Comparison of ENCODE assay signal across 1 cellular context in the genomic region with DNA sequence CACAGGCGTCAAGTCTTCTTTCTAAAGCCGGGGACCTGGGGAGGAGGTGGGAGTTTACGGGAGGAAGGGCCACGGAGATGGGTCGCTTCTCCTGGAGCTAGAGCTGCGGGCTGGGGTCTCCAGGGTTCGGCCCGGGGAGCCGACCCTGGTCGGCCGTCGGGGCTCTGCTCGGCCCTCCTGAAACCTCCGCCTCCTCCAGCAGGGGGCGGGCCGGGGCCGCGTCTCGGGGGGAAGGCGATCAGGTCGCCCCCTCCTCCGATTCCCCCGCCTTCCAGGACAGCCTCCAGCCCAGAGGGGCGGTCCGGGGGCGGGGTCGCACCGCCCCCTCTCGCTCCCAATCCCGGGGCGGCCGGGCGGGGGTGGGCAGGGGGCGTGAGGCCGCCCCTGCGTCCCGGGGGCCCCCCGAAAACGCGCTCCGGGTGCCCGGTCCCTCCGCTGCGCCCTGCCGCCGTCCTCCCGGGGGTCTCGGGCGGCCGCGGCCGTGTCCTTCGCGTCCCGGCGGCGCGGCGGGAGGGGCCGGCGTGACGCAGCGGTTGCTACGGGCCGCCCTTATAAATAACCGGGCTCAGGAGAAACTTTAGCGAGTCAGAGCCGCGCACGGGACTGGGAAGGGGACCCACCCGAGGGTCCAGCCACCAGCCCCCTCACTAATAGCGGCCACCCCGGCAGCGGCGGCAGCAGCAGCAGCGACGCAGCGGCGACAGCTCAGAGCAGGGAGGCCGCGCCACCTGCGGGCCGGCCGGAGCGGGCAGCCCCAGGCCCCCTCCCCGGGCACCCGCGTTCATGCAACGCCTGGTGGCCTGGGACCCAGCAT.
TF ChIP-seq lines count a peak whose summit lies in the region.

A gene (plus strand): TSS at position 580 of the 814 bp plus-strand sequence. CDS start 204 bp downstream, at position 784.

TF ChIP-seq in K562, 482 proteins besides CTCF, POLR2A, EP300 and RAD21 (continued from another document and continues in another):
- TF ChIP-seq, protein P1, sequence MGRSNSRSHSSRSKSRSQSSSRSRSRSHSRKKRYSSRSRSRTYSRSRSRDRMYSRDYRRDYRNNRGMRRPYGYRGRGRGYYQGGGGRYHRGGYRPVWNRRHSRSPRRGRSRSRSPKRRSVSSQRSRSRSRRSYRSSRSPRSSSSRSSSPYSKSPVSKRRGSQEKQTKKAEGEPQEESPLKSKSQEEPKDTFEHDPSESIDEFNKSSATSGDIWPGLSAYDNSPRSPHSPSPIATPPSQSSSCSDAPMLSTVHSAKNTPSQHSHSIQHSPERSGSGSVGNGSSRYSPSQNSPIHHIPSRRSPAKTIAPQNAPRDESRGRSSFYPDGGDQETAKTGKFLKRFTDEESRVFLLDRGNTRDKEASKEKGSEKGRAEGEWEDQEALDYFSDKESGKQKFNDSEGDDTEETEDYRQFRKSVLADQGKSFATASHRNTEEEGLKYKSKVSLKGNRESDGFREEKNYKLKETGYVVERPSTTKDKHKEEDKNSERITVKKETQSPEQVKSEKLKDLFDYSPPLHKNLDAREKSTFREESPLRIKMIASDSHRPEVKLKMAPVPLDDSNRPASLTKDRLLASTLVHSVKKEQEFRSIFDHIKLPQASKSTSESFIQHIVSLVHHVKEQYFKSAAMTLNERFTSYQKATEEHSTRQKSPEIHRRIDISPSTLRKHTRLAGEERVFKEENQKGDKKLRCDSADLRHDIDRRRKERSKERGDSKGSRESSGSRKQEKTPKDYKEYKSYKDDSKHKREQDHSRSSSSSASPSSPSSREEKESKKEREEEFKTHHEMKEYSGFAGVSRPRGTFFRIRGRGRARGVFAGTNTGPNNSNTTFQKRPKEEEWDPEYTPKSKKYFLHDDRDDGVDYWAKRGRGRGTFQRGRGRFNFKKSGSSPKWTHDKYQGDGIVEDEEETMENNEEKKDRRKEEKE (IDR thresholded peaks at IDR 0.05; ENCODE audit: borderline replicate concordance in 1 of 2, control insufficient read depth in 1 of 2, low read depth in 2 of 2, low read length in 1 of 2), result no peak
- TF ChIP-seq TSC22D4 (tag; IDR thresholded peaks at IDR 0.05) (no peak), SREBF2 (CRISPR knock-in tag; IDR thresholded peaks at IDR 0.05) (no peak), GTF2E2 (tag; IDR thresholded peaks at IDR 0.05) (peak; percentile 55; the same call in 1 of the 2 replicates), KLF13 (tag; IDR thresholded peaks at IDR 0.05; ENCODE audit: borderline replicate concordance, low read depth) (no peak), MCM5 (IDR thresholded peaks at IDR 0.05; ENCODE audit: low read depth) (no peak), ZNF124 (CRISPR knock-in tag; IDR thresholded peaks at IDR 0.05) (no peak), PCBP2 (IDR thresholded peaks at IDR 0.05; ENCODE audit: low read depth, low read length, poor library complexity, severe bottlenecking) (no peak), ZBTB1 (CRISPR knock-in tag; IDR thresholded peaks at IDR 0.05; ENCODE audit: borderline replicate concordance, low read depth) (no peak), WHSC1 (IDR thresholded peaks at IDR 0.05; ENCODE audit: low read length) (no peak), ZNF24 (IDR thresholded peaks at IDR 0.05) (peak; percentile 44; the same call in 1 of the 2 replicates), FOXP1 (CRISPR knock-in tag; IDR thresholded peaks at IDR 0.05) (peak; percentile 61; the same call in 1 of the 2 replicates), STAG1 (CRISPR knock-in tag; IDR thresholded peaks at IDR 0.05; ENCODE audit: borderline replicate concordance) (peak; percentile 74; the same call in 1 of the 2 replicates), CTBP1 (IDR thresholded peaks at IDR 0.05; ENCODE audit: borderline replicate concordance) (peak; percentile 92), DDX20 (tag; IDR thresholded peaks at IDR 0.05; ENCODE audit: low read depth) (no peak), ELF2 (CRISPR knock-in tag; IDR thresholded peaks at IDR 0.05) (peak; percentile 67; the same call in 1 of the 2 replicates), ZKSCAN3 (CRISPR knock-in tag; IDR thresholded peaks at IDR 0.05) (no peak), STAT5A (IDR thresholded peaks at IDR 0.05; ENCODE audit: borderline replicate concordance, low read length) (no peak; the same call in 1 of the 2 replicates), ASH1L (IDR thresholded peaks at IDR 0.05; ENCODE audit: borderline replicate concordance, low read depth, partially characterized antibody) (no peak), ILK (tag; IDR thresholded peaks at IDR 0.05; ENCODE audit: borderline replicate concordance, low read depth) (no peak), PRMT5 (CRISPR knock-in tag; IDR thresholded peaks at IDR 0.05) (no peak), SMARCE1 (IDR thresholded peaks at IDR 0.05) (no peak), GABPB2 (CRISPR knock-in tag; conservative IDR thresholded peaks at IDR 0.05) (no peak), ZNF551 (CRISPR knock-in tag; IDR thresholded peaks at IDR 0.05) (no peak), PHB (CRISPR knock-in tag; IDR thresholded peaks at IDR 0.05) (no peak; the same call in 1 of the 2 replicates), ATF7 (IDR thresholded peaks at IDR 0.05) (peak; percentile 80), ZBTB17 (CRISPR knock-in tag; IDR thresholded peaks at IDR 0.05) (peak; percentile 74; the same call in 1 of the 2 replicates), NFE2L1 (tag; IDR thresholded peaks at IDR 0.05; ENCODE audit: borderline replicate concordance, low read depth) (no peak), ZFP30 (CRISPR knock-in tag; IDR thresholded peaks at IDR 0.05; ENCODE audit: borderline replicate concordance) (no peak), ZNF316 (IDR thresholded peaks at IDR 0.05) (peak; percentile 78), ZBTB8A (IDR thresholded peaks at IDR 0.05; ENCODE audit: partially characterized antibody) (no peak), NFE2 (IDR thresholded peaks at IDR 0.05; ENCODE audit: low read depth) (peak; percentile 71), RBM22 (IDR thresholded peaks at IDR 0.05; ENCODE audit: low read depth, low read length, poor library complexity, severe bottlenecking) (peak; percentile 99), C11orf30 (IDR thresholded peaks at IDR 0.05; ENCODE audit: low read depth) (peak; percentile 27; the same call in 1 of the 2 replicates), ZFPM2 (CRISPR knock-in tag; IDR thresholded peaks at IDR 0.05) (no peak), FOXJ2 (tag; IDR thresholded peaks at IDR 0.05) (peak; percentile 87), HMGN3 (IDR thresholded peaks at IDR 0.05; ENCODE audit: borderline replicate concordance, extremely low read depth, insufficient read length, low read depth, low read length) (peak; percentile 76), GTF2A2 (tag; IDR thresholded peaks at IDR 0.05) (peak; percentile 86), FOXJ3 (CRISPR knock-in tag; IDR thresholded peaks at IDR 0.05) (no peak), BRD4 (IDR thresholded peaks at IDR 0.05) (0 out of 2 replicates have a peak, but pooled peaks have one; percentile 21), PHF21A (IDR thresholded peaks at IDR 0.05; ENCODE audit: borderline replicate concordance, low read depth) (no peak), ZEB2 (IDR thresholded peaks at IDR 0.05) (no peak), ELF4 (CRISPR knock-in tag; IDR thresholded peaks at IDR 0.05) (no peak)
- TF ChIP-seq, protein P2, sequence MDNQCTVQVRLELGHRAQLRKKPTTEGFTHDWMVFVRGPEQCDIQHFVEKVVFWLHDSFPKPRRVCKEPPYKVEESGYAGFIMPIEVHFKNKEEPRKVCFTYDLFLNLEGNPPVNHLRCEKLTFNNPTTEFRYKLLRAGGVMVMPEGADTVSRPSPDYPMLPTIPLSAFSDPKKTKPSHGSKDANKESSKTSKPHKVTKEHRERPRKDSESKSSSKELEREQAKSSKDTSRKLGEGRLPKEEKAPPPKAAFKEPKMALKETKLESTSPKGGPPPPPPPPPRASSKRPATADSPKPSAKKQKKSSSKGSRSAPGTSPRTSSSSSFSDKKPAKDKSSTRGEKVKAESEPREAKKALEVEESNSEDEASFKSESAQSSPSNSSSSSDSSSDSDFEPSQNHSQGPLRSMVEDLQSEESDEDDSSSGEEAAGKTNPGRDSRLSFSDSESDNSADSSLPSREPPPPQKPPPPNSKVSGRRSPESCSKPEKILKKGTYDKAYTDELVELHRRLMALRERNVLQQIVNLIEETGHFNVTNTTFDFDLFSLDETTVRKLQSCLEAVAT (IDR thresholded peaks at IDR 0.05), result peak in 1 of 2 experiments; percentile 32; a peak in 2 of 4 replicates
- TF ChIP-seq, protein P3, sequence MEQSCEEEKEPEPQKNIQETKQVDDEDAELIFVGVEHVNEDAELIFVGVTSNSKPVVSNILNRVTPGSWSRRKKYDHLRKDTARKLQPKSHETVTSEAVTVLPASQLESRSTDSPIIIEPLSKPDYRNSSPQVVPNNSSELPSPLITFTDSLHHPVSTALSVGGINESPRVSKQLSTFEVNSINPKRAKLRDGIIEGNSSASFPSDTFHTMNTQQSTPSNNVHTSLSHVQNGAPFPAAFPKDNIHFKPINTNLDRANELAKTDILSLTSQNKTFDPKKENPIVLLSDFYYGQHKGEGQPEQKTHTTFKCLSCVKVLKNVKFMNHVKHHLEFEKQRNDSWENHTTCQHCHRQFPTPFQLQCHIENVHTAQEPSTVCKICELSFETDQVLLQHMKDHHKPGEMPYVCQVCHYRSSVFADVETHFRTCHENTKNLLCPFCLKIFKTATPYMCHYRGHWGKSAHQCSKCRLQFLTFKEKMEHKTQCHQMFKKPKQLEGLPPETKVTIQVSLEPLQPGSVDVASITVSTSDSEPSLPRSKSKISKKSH (CRISPR knock-in tag; IDR thresholded peaks at IDR 0.05), result no peak
- TF ChIP-seq, protein P4, sequence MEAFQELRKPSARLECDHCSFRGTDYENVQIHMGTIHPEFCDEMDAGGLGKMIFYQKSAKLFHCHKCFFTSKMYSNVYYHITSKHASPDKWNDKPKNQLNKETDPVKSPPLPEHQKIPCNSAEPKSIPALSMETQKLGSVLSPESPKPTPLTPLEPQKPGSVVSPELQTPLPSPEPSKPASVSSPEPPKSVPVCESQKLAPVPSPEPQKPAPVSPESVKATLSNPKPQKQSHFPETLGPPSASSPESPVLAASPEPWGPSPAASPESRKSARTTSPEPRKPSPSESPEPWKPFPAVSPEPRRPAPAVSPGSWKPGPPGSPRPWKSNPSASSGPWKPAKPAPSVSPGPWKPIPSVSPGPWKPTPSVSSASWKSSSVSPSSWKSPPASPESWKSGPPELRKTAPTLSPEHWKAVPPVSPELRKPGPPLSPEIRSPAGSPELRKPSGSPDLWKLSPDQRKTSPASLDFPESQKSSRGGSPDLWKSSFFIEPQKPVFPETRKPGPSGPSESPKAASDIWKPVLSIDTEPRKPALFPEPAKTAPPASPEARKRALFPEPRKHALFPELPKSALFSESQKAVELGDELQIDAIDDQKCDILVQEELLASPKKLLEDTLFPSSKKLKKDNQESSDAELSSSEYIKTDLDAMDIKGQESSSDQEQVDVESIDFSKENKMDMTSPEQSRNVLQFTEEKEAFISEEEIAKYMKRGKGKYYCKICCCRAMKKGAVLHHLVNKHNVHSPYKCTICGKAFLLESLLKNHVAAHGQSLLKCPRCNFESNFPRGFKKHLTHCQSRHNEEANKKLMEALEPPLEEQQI (IDR thresholded peaks at IDR 0.05), result no peak
- TF ChIP-seq, protein P5, sequence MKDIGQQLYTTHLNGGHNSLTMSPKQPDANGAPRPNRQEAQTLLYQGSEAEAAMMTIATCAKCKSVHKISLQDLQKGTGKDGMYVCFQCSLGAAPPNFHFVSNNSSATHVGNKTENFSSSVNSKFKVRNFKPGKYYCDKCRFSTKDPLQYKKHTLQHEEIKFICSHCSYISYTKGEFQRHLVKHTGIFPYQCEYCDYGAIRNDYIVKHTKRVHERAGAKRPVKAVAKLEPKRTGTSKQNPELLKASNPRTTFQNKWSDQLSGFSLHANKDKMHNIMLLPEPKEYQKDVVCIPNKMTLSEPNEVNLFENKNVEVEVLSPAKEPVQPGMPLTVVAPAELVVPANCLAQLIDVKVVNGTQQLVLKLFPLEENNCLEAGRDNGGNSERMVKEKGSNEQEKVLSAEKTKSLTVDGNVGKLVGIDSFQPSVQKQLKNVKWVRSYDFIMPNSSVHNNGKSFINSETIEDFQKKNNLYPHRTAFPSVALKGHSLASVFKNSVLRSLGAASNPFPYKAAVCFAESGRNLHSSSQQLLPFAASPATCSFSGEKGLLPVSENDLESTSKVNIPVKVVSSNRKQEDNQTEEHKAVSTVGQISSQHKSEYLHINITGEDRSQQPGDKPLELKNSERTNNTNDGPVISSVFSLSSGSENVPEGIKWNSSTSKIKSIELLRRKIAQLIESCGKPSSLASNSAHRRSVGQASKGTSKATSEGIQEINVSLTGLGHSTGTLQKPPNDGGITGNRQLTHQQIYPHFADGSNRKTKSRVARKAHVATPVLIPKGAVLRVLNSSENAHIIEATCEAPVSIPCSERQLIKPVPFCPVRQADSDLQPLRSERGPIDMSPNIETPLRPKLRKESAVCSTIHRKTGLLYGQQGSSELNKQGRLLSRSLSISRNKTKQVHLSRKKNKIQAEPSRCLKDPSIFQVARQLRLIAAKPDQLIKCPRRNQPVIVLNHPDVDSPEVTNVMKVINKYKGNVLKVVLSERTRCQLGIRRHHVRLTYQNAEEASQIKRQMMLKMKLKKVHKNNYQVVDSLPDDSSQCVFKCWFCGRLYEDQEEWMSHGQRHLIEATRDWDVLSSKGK (CRISPR knock-in tag; IDR thresholded peaks at IDR 0.05), result no peak
- TF ChIP-seq, protein P6, sequence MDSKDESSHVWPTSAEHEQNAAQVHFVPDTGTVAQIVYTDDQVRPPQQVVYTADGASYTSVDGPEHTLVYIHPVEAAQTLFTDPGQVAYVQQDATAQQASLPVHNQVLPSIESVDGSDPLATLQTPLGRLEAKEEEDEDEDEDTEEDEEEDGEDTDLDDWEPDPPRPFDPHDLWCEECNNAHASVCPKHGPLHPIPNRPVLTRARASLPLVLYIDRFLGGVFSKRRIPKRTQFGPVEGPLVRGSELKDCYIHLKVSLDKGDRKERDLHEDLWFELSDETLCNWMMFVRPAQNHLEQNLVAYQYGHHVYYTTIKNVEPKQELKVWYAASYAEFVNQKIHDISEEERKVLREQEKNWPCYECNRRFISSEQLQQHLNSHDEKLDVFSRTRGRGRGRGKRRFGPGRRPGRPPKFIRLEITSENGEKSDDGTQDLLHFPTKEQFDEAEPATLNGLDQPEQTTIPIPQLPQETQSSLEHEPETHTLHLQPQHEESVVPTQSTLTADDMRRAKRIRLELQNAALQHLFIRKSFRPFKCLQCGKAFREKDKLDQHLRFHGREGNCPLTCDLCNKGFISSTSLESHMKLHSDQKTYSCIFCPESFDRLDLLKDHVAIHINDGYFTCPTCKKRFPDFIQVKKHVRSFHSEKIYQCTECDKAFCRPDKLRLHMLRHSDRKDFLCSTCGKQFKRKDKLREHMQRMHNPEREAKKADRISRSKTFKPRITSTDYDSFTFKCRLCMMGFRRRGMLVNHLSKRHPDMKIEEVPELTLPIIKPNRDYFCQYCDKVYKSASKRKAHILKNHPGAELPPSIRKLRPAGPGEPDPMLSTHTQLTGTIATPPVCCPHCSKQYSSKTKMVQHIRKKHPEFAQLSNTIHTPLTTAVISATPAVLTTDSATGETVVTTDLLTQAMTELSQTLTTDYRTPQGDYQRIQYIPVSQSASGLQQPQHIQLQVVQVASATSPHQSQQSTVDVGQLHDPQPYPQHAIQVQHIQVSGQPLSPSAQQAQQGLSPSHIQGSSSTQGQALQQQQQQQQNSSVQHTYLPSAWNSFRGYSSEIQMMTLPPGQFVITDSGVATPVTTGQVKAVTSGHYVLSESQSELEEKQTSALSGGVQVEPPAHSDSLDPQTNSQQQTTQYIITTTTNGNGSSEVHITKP (IDR thresholded peaks at IDR 0.05; ENCODE audit: partially characterized antibody), result no peak
- TF ChIP-seq, protein P7, sequence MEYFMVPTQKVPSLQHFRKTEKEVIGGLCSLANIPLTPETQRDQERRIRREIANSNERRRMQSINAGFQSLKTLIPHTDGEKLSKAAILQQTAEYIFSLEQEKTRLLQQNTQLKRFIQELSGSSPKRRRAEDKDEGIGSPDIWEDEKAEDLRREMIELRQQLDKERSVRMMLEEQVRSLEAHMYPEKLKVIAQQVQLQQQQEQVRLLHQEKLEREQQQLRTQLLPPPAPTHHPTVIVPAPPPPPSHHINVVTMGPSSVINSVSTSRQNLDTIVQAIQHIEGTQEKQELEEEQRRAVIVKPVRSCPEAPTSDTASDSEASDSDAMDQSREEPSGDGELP (CRISPR knock-in tag; IDR thresholded peaks at IDR 0.05; ENCODE audit: borderline replicate concordance), result peak; percentile 36; the same call in 1 of the 2 replicates
